Comparison of ENCODE assay signal across 26 cellular contexts in genomic region chr20:32114305-32114960, GRCh38. TPM values are rescaled to one million over a fixed set of nuclear protein-coding genes. Genes with fewer than 3 reads are reported as not detected.
DNase-seq lines count a peak whose midpoint lies in the region; TF ChIP-seq lines count a peak whose summit lies in the region.
"Had no signal": no experiment of that assay in that cellular context is flagged by ENCODE, and none has a peak within 500 bp of the region (broad histone marks: within the 10 kb centered on the region; RNA-seq: fewer than 3 reads in every experiment).

No MANE protein-coding gene starts in this region.

- H3K79me2 ChIP-seq in H9 (ENCODE audit: insufficient read depth, low read length) = peaks cover 11% of the 10 kb centered on the region; the same call in 1 of the 2 replicates

- peaks cover 5% of the 10 kb centered on the region for H3K36me3 ChIP-seq in endodermal cell (ENCODE audit: control insufficient read depth, insufficient read depth, low read length)

- H2BK12ac ChIP-seq in H9 (ENCODE audit: insufficient read length, low read depth, low read length) = no peak overlapping the region

- H2BK5ac ChIP-seq in H9 (ENCODE audit: insufficient read length, low read length) = no peak overlapping the region

- DNase-seq in EL (peak; percentile 13), RPMI7951 (ENCODE audit: low read depth) (peak; percentile 15), endodermal cell (no peak), neural crest cell (ENCODE audit: low read depth, low spot score) (no peak), H9 (no peak), hippocampal formation (lab: John Stamatoyannopoulos, UW) (no peak), A172 (ENCODE audit: low spot score) (no peak), NCI-H82 treated with DMSO at 0.1 percent for 48 hours (lab: John Stamatoyannopoulos, UW; ENCODE audit: unreplicated experiment) (no peak)
- DNase-seq: activated CD4-positive, CD25-positive, alpha-beta regulatory T cell treated with anti-CD3 and anti-CD28 coated beads, Interleukin-2, amount 50 U/mL, for 72 hours; activated CD8-positive, alpha-beta T cell treated with anti-CD3 and anti-CD28 coated beads, Interleukin-2, amount 10 ng/mL, durations not matched to agents 7 days and 5 days; activated gamma-delta T cell treated with Interleukin-2 at 50 U/mL for 16 hours; amniotic stem cell; dermis blood vessel endothelial cell; DMS53; GF-D8; heart left ventricle; left cardiac atrium; mesendoderm; NCI-H1105 treated with DMSO at 0.1 percent for 48 hours; NCI-H2029 treated with DMSO at 0.1 percent for 48 hours; NCI-H345; NCI-H774; occipital lobe; stimulated activated CD4-positive, alpha-beta T cell treated with anti-CD3 and anti-CD28 coated beads, Interleukin-1b, Interleukin-23, amount 100 ng/mL, for 48 hours; trophoblast cell had no signal

- no peak overlapping the region for H2BK20ac ChIP-seq in H9 (ENCODE audit: low read depth, low read length, poor library complexity, severe bottlenecking)

- H3K4me3 ChIP-seq in endodermal cell (ENCODE audit: low read length) = no peak overlapping the region
- H3K4me3 ChIP-seq: heart left ventricle had no signal

- no peak overlapping the region for H2BK120ac ChIP-seq in H9 (ENCODE audit: low read depth, low read length, poor library complexity, severe bottlenecking)

- peaks cover 38% of the 10 kb centered on the region for H3K4me1 Mint-ChIP-seq in endodermal cell
- peaks cover 30% of the 10 kb centered on the region for H3K4me1 Mint-ChIP-seq in neural crest cell
- peaks cover 25 to 27% of the 10 kb centered on the region in 2 experiments for H3K4me1 Mint-ChIP-seq in H9

- H2AFZ ChIP-seq in H9 (ENCODE audit: low read length) = no peak overlapping the region

- no peak overlapping the region for H2AK5ac ChIP-seq in H9 (ENCODE audit: insufficient read length, low read length)

- H3K79me1 ChIP-seq in H9 (ENCODE audit: insufficient read depth, low read depth, low read length, poor library complexity, severe bottlenecking) = no peaks in the 10 kb centered on the region

- H3K9me3 ChIP-seq in endodermal cell (ENCODE audit: control insufficient read depth, low read length) = no peaks in the 10 kb centered on the region
- no peaks in the 10 kb centered on the region for H3K9me3 ChIP-seq in H9 (ENCODE audit: control insufficient read depth, low read depth, low read length)
- H3K9me3 ChIP-seq: heart left ventricle had no signal

- no peak overlapping the region for H3K9ac ChIP-seq in endodermal cell (ENCODE audit: extremely low read depth, low read length, poor library complexity, severe bottlenecking)
- H3K9ac ChIP-seq in H9 (ENCODE audit: extremely low read depth, insufficient read length, low read length) = no peak overlapping the region

- no peak overlapping the region for H3K23ac ChIP-seq in H9 (ENCODE audit: insufficient read length, low read depth, low read length)

- H3K27ac Mint-ChIP-seq in endodermal cell (peak overlapping the region; percentile 31), neural crest cell (ENCODE audit: unreplicated experiment) (peak overlapping the region; percentile 53), H9 (0 out of 7 replicates have a peak overlapping the region, but pooled peaks of 1 of the 3 experiments have one; percentile 45)
- H3K27ac Mint-ChIP-seq: activated CD8-positive, alpha-beta T cell treated with anti-CD3 and anti-CD28 coated beads, Interleukin-2, amount 10 ng/mL, durations not matched to agents 7 days and 5 days had no signal

- H3K4ac ChIP-seq in H9 (ENCODE audit: low read depth, low read length) = no peak overlapping the region

- H3T11ph ChIP-seq in H9 (ENCODE audit: low read length) = no peak overlapping the region

- no peak overlapping the region for H4K5ac ChIP-seq in H9 (ENCODE audit: insufficient read length, low read depth, low read length)

- no peak overlapping the region for H3K27ac ChIP-seq in endodermal cell (ENCODE audit: low read depth, low read length)
- H3K27ac ChIP-seq in H9 (ENCODE audit: insufficient read length, low read depth, low read length) = no peak overlapping the region
- H3K27ac ChIP-seq: HL-60 had no signal

- no peak overlapping the region for H4K91ac ChIP-seq in H9 (ENCODE audit: insufficient read length, low read depth, low read length)

- H3K23me2 ChIP-seq in H9 (ENCODE audit: insufficient read length, low read depth, low read length, poor library complexity, severe bottlenecking) = peaks cover 6% of the 10 kb centered on the region

- H3K4me2 ChIP-seq in H9 (ENCODE audit: insufficient read depth, insufficient read length, low read length) = no peak overlapping the region

- no peaks in the 10 kb centered on the region for H4K20me1 ChIP-seq in H9 (ENCODE audit: control insufficient read depth, insufficient read depth, insufficient read length)

- no peak overlapping the region for H2BK15ac ChIP-seq in H9 (ENCODE audit: low read depth, low read length)

- H3K4me3 Mint-ChIP-seq in endodermal cell (no peak overlapping the region), neural crest cell (no peak overlapping the region), H9 (no peak overlapping the region)
- H3K4me3 Mint-ChIP-seq: activated CD8-positive, alpha-beta T cell treated with anti-CD3 and anti-CD28 coated beads, Interleukin-2, amount 10 ng/mL, durations not matched to agents 7 days and 5 days had no signal

- H3K4me1 ChIP-seq in endodermal cell (ENCODE audit: control insufficient read depth, insufficient read depth, low read length) (peaks cover 9% of the 10 kb centered on the region), H9 (ENCODE audit: insufficient read depth, low read length) (0 out of 2 replicates have a peak, but pooled peaks cover 3% of the 10 kb centered on the region)

- 94 to 96% methylated on average over 5 to 8 of the region's 8 CpGs for WGBS in endodermal cell (ENCODE audit: insufficient coverage in 1 of 2, insufficient read length in 1 of 2), 2 experiments
- WGBS in H9 (ENCODE audit: extremely low coverage, insufficient read length, low lambda C conversion rate) = no CpG with 5 or more reads among the region's 8 CpGs

- H3K36me3 Mint-ChIP-seq in endodermal cell (ENCODE audit: low read depth) = peaks cover 22% of the 10 kb centered on the region
- H3K36me3 Mint-ChIP-seq in neural crest cell (ENCODE audit: low read depth) = no peaks in the 10 kb centered on the region
- peaks cover 0 to 13% (median 6%) of the 10 kb centered on the region in 3 experiments; a peak in 6 of 7 replicates for H3K36me3 Mint-ChIP-seq in H9 (ENCODE audit: insufficient read depth in 1 of 3, low read depth in 3 of 3)

- H4K8ac ChIP-seq in H9 (replicated peaks; ENCODE audit: insufficient read length, low read depth, low read length) = no peak overlapping the region

- H3K9me3 Mint-ChIP-seq in endodermal cell = no peaks in the 10 kb centered on the region
- no peaks in the 10 kb centered on the region for H3K9me3 Mint-ChIP-seq in neural crest cell
- no peaks in the 10 kb centered on the region for H3K9me3 Mint-ChIP-seq in H9

- H3K27me3 ChIP-seq in endodermal cell (ENCODE audit: control insufficient read depth, insufficient read depth, low read length, poor library complexity, severe bottlenecking) (no peaks in the 10 kb centered on the region), H9 (ENCODE audit: insufficient read depth, low read length) (no peaks in the 10 kb centered on the region)
- H3K27me3 ChIP-seq: heart left ventricle had no signal

- TF ChIP-seq CTCF in endodermal cell (conservative IDR thresholded peaks at IDR 0.05) = no peak
- TF ChIP-seq CTCF in neural crest cell (conservative IDR thresholded peaks at IDR 0.05) = no peak
- TF ChIP-seq CTCF in H9 (conservative IDR thresholded peaks at IDR 0.05) = no peak

- no peak overlapping the region for H3K18ac ChIP-seq in H9 (ENCODE audit: insufficient read length, low read depth, low read length)

- no peak overlapping the region for H3K56ac ChIP-seq in H9 (ENCODE audit: insufficient read length, low read depth, low read length)

- H3K27me3 Mint-ChIP-seq in endodermal cell (ENCODE audit: insufficient read depth) (no peaks in the 10 kb centered on the region), neural crest cell (ENCODE audit: low read depth) (no peaks in the 10 kb centered on the region), H9 (ENCODE audit: low read depth) (no peaks in the 10 kb centered on the region; the same call in 1 of the 2 replicates)

- H3K14ac ChIP-seq in H9 (ENCODE audit: insufficient read depth, low read length) = no peak overlapping the region

RNA-seq across cellular contexts. Expression of gene TM9SF4, which starts 4.9 kb away (rescaled TPM):
- total RNA-seq in RPMI7951 (2014; rRNA removed; shearing (Covaris generic)) = 45.4 and 52.9 TPM in 2 replicates
- total RNA-seq in endodermal cell = 10 to 100 TPM; 77.2 to 84.8 TPM
- polyA plus RNA-seq in endodermal cell (2013, experiment 1 of 2) = 46.0 TPM
- polyA plus RNA-seq in endodermal cell (2013, experiment 2 of 2) = 44.3 TPM
- 76.7 and 76.8 TPM in 2 replicates for total RNA-seq in neural crest cell
- total RNA-seq in H9 (2021) = 59.4 and 62.3 TPM in 2 replicates
- total RNA-seq in A172 (2014; rRNA removed; shearing (Covaris generic)) = 38.5 and 39.2 TPM in 2 replicates

Comparison
In these comparisons a context has a peak if more than half of its experiments do, and no peak if none do; other contexts are left out.
1. DNase-seq: peak in EL (single experiment) and RPMI7951 (single experiment); none in endodermal cell (single experiment), neural crest cell (single experiment), H9 (single experiment), hippocampal formation (0 of 2), A172 (single experiment) and NCI-H82 treated with DMSO at 0.1 percent for 48 hours (single experiment).